16 cellular contexts compared by ENCODE assay signal in the genomic region with DNA sequence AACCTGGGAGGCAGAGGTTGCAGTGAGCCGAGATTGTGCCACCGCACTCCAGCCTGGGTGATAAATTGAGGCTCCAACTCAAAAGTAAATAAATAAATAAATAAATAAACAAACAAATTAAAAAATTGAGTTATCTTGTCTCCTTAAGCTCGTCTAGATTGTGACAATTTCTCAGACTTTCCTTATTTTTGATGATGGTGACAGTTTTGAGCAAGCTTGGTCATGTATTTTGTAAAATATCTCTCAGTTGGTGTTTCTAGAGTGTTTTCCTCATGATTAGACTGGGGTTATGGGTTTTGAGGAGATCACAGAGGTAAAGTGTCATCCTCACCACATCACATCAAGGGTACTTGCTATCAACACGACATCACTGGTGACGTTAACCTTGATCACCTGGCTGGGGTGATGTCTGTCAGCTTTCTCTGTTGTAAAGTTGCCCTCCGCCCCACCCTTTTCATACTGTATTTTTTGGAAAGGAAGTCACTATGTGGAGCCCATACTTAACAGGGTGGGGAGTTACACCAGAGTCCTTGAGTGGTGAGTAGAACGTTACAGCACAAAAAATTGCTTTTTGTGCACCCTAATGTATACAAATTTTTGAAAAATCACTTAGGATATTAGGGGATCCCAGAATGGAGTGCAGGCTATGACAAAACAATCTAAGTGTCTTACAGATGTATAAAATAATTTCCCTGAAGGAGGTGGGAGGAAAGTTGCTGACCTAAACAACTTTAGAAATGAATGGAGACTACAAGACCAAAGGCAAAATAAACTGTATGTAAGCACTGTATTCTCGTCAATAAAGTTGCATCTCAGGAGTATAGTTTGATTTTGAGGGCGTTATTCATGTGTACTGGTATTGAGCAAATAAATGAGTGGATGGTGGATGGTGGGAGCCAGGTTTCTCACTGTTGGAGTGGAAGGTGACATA.
A peak's percentile ranks its signal among the peaks of the same experiment; 100 is the strongest.
DNase-seq lines count a peak whose midpoint lies in the region; ATAC-seq and TF ChIP-seq lines count a peak whose summit lies in the region.
"Had no signal": no experiment of that assay in that cellular context is flagged by ENCODE, and none has a peak within 500 bp of the region (broad histone marks: within the 10 kb centered on the region; RNA-seq: fewer than 3 reads in every experiment).

No MANE protein-coding gene starts in this region.

- no peaks in the 10 kb centered on the region for H3K27me3 Mint-ChIP-seq in activated CD4-positive, alpha-beta memory T cell treated with anti-CD3 and anti-CD28 coated beads for 36 hours
- no peaks in the 10 kb centered on the region for H3K27me3 Mint-ChIP-seq in activated CD4-positive, alpha-beta memory T cell treated with anti-CD3 and anti-CD28 coated beads, Interleukin-2, amount 10 ng/mL, durations not matched to agents 7 days and 5 days
- no peaks in the 10 kb centered on the region for H3K27me3 Mint-ChIP-seq in stimulated activated naive CD8-positive, alpha-beta T cell treated with anti-CD3 and anti-CD28 coated beads, Interleukin-15, Interleukin-2, amounts not matched to agents 100 ng/mL and 50 ng/mL, for 24 hours
- no peaks in the 10 kb centered on the region for H3K27me3 Mint-ChIP-seq in dendritic cell treated with granulocyte-macrophage colony-stimulating factor and Interleukin-4, amounts not matched to agents 40 ng/mL and 50 ng/mL, for 4 days
- H3K27me3 Mint-ChIP-seq: IgD-negative memory B cell had no signal

- no peaks in the 10 kb centered on the region for H3K27me3 ChIP-seq in esophagus squamous epithelium
- H3K27me3 ChIP-seq: BLaER1 treated with 17β-estradiol and CSF1 and Interleukin-3, amounts not matched to agents 10 nM and 100 nM had no signal

- no peak overlapping the region for H3K4me3 Mint-ChIP-seq in activated CD4-positive, alpha-beta memory T cell treated with anti-CD3 and anti-CD28 coated beads for 36 hours
- no peak overlapping the region for H3K4me3 Mint-ChIP-seq in activated CD4-positive, alpha-beta memory T cell treated with anti-CD3 and anti-CD28 coated beads, Interleukin-2, amount 10 ng/mL, durations not matched to agents 7 days and 5 days
- H3K4me3 Mint-ChIP-seq in stimulated activated naive CD8-positive, alpha-beta T cell treated with anti-CD3 and anti-CD28 coated beads, Interleukin-15, Interleukin-2, amounts not matched to agents 100 ng/mL and 50 ng/mL, for 24 hours: no peak overlapping the region
- no peak overlapping the region for H3K4me3 Mint-ChIP-seq in dendritic cell treated with granulocyte-macrophage colony-stimulating factor and Interleukin-4, amounts not matched to agents 40 ng/mL and 50 ng/mL, for 4 days
- H3K4me3 Mint-ChIP-seq: IgD-negative memory B cell had no signal

- peak overlapping the region; percentile 20 for H3K27ac Mint-ChIP-seq in activated CD4-positive, alpha-beta memory T cell treated with anti-CD3 and anti-CD28 coated beads for 36 hours
- H3K27ac Mint-ChIP-seq in activated CD4-positive, alpha-beta memory T cell treated with anti-CD3 and anti-CD28 coated beads, Interleukin-2, amount 10 ng/mL, durations not matched to agents 7 days and 5 days: no peak overlapping the region
- peak overlapping the region; percentile 56 for H3K27ac Mint-ChIP-seq in stimulated activated naive CD8-positive, alpha-beta T cell treated with anti-CD3 and anti-CD28 coated beads, Interleukin-15, Interleukin-2, amounts not matched to agents 100 ng/mL and 50 ng/mL, for 24 hours
- H3K27ac Mint-ChIP-seq in dendritic cell treated with granulocyte-macrophage colony-stimulating factor and Interleukin-4, amounts not matched to agents 40 ng/mL and 50 ng/mL, for 4 days: peak overlapping the region; percentile 51
- H3K27ac Mint-ChIP-seq: IgD-negative memory B cell had no signal

- ATAC-seq in stimulated activated naive CD8-positive, alpha-beta T cell treated with anti-CD3 and anti-CD28 coated beads, Interleukin-15, Interleukin-2, amounts not matched to agents 100 U/mL and 50 U/mL, for 24 hours: no peak

- TF ChIP-seq POLR2A in esophagus squamous epithelium (IDR thresholded peaks at IDR 0.05): no peak

- H3K9me3 Mint-ChIP-seq in activated CD4-positive, alpha-beta memory T cell treated with anti-CD3 and anti-CD28 coated beads for 36 hours: no peaks in the 10 kb centered on the region
- H3K9me3 Mint-ChIP-seq in activated CD4-positive, alpha-beta memory T cell treated with anti-CD3 and anti-CD28 coated beads, Interleukin-2, amount 10 ng/mL, durations not matched to agents 7 days and 5 days: no peaks in the 10 kb centered on the region
- no peaks in the 10 kb centered on the region for H3K9me3 Mint-ChIP-seq in stimulated activated naive CD8-positive, alpha-beta T cell treated with anti-CD3 and anti-CD28 coated beads, Interleukin-15, Interleukin-2, amounts not matched to agents 100 ng/mL and 50 ng/mL, for 24 hours
- H3K9me3 Mint-ChIP-seq in dendritic cell treated with granulocyte-macrophage colony-stimulating factor and Interleukin-4, amounts not matched to agents 40 ng/mL and 50 ng/mL, for 4 days: no peaks in the 10 kb centered on the region
- H3K9me3 Mint-ChIP-seq: IgD-negative memory B cell had no signal

- CTCF ChIA-PET in activated CD4-positive, alpha-beta memory T cell treated with anti-CD3 and anti-CD28 coated beads for 36 hours (lab: Charles Lee): interaction anchor here (1.8 kb wide), 1 partner anchor 256 kb away, joined by 8 read pairs; no protein-coding TSS in a partner anchor
- CTCF ChIA-PET in activated CD4-positive, alpha-beta memory T cell treated with anti-CD3 and anti-CD28 coated beads, Interleukin-2, amount 10 ng/mL, durations not matched to agents 7 days and 5 days (lab: Charles Lee): interaction anchor here (1.4 to 3.8 kb wide), 2 partner anchors 206 to 257 kb away, joined by 3 to 20 read pairs; no protein-coding TSS in a partner anchor

- intact Hi-C loops in activated CD4-positive, alpha-beta memory T cell treated with anti-CD3 and anti-CD28 coated beads for 36 hours (cut with micrococcal nuclease): no loop called here
- intact Hi-C loops in dendritic cell treated with granulocyte-macrophage colony-stimulating factor and Interleukin-4, amounts not matched to agents 40 ng/mL and 50 ng/mL, for 4 days (cut with micrococcal nuclease): no loop called here
- intact Hi-C loops in esophagus squamous epithelium (cut with DNase I): no loop called here

- no peak overlapping the region for H3K27ac ChIP-seq in esophagus squamous epithelium

- POLR2A ChIA-PET in activated CD4-positive, alpha-beta memory T cell treated with anti-CD3 and anti-CD28 coated beads for 36 hours (lab: Charles Lee): no interaction called here
- POLR2A ChIA-PET in activated CD4-positive, alpha-beta memory T cell treated with anti-CD3 and anti-CD28 coated beads, Interleukin-2, amount 10 ng/mL, durations not matched to agents 7 days and 5 days (lab: Charles Lee): interaction anchor here (3.9 kb wide), 1 partner anchor 257 kb away, joined by 20 read pairs; no protein-coding TSS in a partner anchor

- H3K9me3 ChIP-seq in esophagus squamous epithelium: no peaks in the 10 kb centered on the region
- H3K9me3 ChIP-seq: Caco-2 had no signal

- no peak for TF ChIP-seq CTCF in esophagus squamous epithelium (IDR thresholded peaks at IDR 0.05)

- no peak for DNase-seq in activated CD4-positive, alpha-beta memory T cell treated with anti-CD3 and anti-CD28 coated beads for 36 hours
- no peak for DNase-seq in activated CD4-positive, alpha-beta memory T cell treated with anti-CD3 and anti-CD28 coated beads, Interleukin-2, amount 10 ng/mL, durations not matched to agents 7 days and 5 days
- DNase-seq in stimulated activated naive CD8-positive, alpha-beta T cell treated with anti-CD3 and anti-CD28 coated beads, Interleukin-15, Interleukin-2, amounts not matched to agents 100 U/mL and 50 U/mL, for 24 hours: no peak
- no peak for DNase-seq in activated CD8-positive, alpha-beta memory T cell treated with anti-CD3 and anti-CD28 coated beads, Interleukin-2, amount 50 U/mL, for 48 hours
- DNase-seq in esophagus squamous epithelium (lab: John Stamatoyannopoulos, UW) (no peak), NCI-H1694 (lab: John Stamatoyannopoulos, UW) (no peak)
- DNase-seq: Caco-2, EL, NCI-H187 treated with DMSO at 0.1 percent for 48 hours, NCI-H345, NCI-H69, SHP77 treated with DMSO at 0.1 percent for 48 hours had no signal

- WGBS in esophagus squamous epithelium, 2 donors: 87 to 91% methylated on average over 9 of the region's 9 CpGs

- no peak overlapping the region for H3K4me3 ChIP-seq in esophagus squamous epithelium
- H3K4me3 ChIP-seq: BLaER1 treated with 17β-estradiol and CSF1 and Interleukin-3, amounts not matched to agents 10 nM and 100 nM had no signal

- H3K4me1 Mint-ChIP-seq in activated CD4-positive, alpha-beta memory T cell treated with anti-CD3 and anti-CD28 coated beads for 36 hours (ENCODE audit: low read depth): peaks cover 38% of the 10 kb centered on the region
- H3K4me1 Mint-ChIP-seq in activated CD4-positive, alpha-beta memory T cell treated with anti-CD3 and anti-CD28 coated beads, Interleukin-2, amount 10 ng/mL, durations not matched to agents 7 days and 5 days: peaks cover 36% of the 10 kb centered on the region
- H3K4me1 Mint-ChIP-seq in stimulated activated naive CD8-positive, alpha-beta T cell treated with anti-CD3 and anti-CD28 coated beads, Interleukin-15, Interleukin-2, amounts not matched to agents 100 ng/mL and 50 ng/mL, for 24 hours (ENCODE audit: low read depth): peaks cover 31% of the 10 kb centered on the region
- H3K4me1 Mint-ChIP-seq in dendritic cell treated with granulocyte-macrophage colony-stimulating factor and Interleukin-4, amounts not matched to agents 40 ng/mL and 50 ng/mL, for 4 days (ENCODE audit: low read depth): peaks cover 45% of the 10 kb centered on the region

- H3K36me3 Mint-ChIP-seq in activated CD4-positive, alpha-beta memory T cell treated with anti-CD3 and anti-CD28 coated beads for 36 hours: no peaks in the 10 kb centered on the region
- no peaks in the 10 kb centered on the region for H3K36me3 Mint-ChIP-seq in activated CD4-positive, alpha-beta memory T cell treated with anti-CD3 and anti-CD28 coated beads, Interleukin-2, amount 10 ng/mL, durations not matched to agents 7 days and 5 days (ENCODE audit: low read depth)
- H3K36me3 Mint-ChIP-seq in stimulated activated naive CD8-positive, alpha-beta T cell treated with anti-CD3 and anti-CD28 coated beads, Interleukin-15, Interleukin-2, amounts not matched to agents 100 ng/mL and 50 ng/mL, for 24 hours (ENCODE audit: low read depth): no peaks in the 10 kb centered on the region
- H3K36me3 Mint-ChIP-seq in dendritic cell treated with granulocyte-macrophage colony-stimulating factor and Interleukin-4, amounts not matched to agents 40 ng/mL and 50 ng/mL, for 4 days (ENCODE audit: low read depth): no peaks in the 10 kb centered on the region
- H3K36me3 Mint-ChIP-seq: IgD-negative memory B cell had no signal

- peaks cover 13 to 26% (median 13%) of the 10 kb centered on the region in 3 donors for H3K4me1 ChIP-seq in esophagus squamous epithelium
- H3K4me1 ChIP-seq: Caco-2 had no signal

- H3K36me3 ChIP-seq in esophagus squamous epithelium: no peaks in the 10 kb centered on the region
- H3K36me3 ChIP-seq: BLaER1 treated with 17β-estradiol and CSF1 and Interleukin-3, amounts not matched to agents 10 nM and 100 nM had no signal
